In the genomic region with DNA sequence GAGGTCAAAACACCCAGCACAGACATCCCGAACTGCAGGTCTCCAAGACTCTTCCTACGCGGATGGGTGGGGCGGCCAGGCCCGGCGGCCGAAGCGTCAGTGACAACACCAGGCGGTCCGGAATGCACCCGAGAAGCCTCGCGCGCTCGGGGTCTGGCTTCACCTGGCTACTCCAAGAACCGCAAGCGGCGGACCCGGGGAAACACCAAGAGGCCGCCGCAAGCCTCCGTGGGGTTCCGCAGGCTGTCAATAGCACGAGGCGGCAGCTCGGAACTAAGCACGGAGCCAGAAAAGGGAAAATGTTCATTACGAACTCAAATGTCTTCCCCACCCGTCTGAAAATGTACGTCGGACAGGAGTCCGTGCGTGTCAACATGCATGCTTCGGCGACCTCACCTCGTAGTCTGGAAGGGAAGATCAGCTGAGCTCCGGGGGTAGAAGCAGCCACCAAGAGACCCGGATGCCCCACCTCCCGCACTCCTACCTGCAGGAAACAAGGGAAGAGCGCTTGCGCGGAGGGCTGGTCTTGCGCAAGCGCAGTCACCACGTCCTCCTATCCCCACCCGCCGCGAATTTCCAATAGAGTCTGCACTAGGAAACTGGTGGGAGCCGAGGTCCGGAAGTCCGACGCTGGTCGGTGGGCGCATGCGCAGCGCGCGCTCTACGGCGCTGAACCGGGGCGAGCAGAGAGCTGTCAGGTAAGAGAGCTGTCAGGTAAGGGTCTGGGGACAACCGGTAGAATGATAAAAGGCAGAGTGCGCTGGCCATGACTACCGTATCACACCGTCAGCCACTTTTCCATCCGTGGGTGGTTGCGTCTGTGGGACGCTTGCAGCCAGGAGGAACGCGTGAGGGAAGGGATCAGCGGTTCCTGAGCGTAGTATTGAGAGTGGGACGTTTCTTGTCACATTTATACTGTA, we compare ENCODE assay signal across 8 cellular contexts. TPM values are rescaled to one million over a fixed set of nuclear protein-coding genes. Genes with fewer than 3 reads are reported as not detected.
DNase-seq lines count a peak whose midpoint lies in the region; ATAC-seq, FAIRE-seq and TF ChIP-seq lines count a peak whose summit lies in the region.

TSS of gene GPATCH11 (plus strand) at position 646 of the 920 bp plus-strand sequence. CDS start 3,864 bp downstream, outside the sequence.
TSS of gene HEATR5B (minus strand) at position 500 of the 920 bp plus-strand sequence. CDS start 958 bp downstream, outside the sequence.

- H3K36me3 ChIP-seq in adrenal gland (replicated peaks in 1 of 2) (peaks cover 0 to 4% of the 10 kb centered on the region in 2 donors), left ventricle myocardium inferior (peaks cover 23% of the 10 kb centered on the region)

- FAIRE-seq in GM12891 (lab: Jason Lieb, UNC): peak; percentile 98

- H3K27ac ChIP-seq in adrenal gland (peak within 1 kb of the TSS; percentile 6 to 91 (median 73)), left ventricle myocardium inferior (replicated peaks) (peak within 1 kb of the TSS; percentile 90)

- no peaks in the 10 kb centered on the region for H3K27me3 Mint-ChIP-seq in progenitor cell of endocrine pancreas

- H3K27me3 ChIP-seq in adrenal gland (no peaks in the 10 kb centered on the region), left ventricle myocardium inferior (ENCODE audit: low read depth) (no peaks in the 10 kb centered on the region)

- H3K4me3 ChIP-seq in adrenal gland: peak within 1 kb of the TSS; percentile 59 to 98 (median 81)
- peak within 1 kb of the TSS; percentile 94 for H3K4me3 ChIP-seq in left ventricle myocardium inferior

- intact Hi-C loops in adrenal gland (cut with DNase I): no loop called here
- intact Hi-C loops in left ventricle myocardium inferior (cut with micrococcal nuclease): no loop called here

- WGBS in adrenal gland, 4 donors: 0 to 1% (median 1%) methylated on average over 29 to 74 of the region's 74 CpGs

- TF ChIP-seq CTCF in adrenal gland (IDR thresholded peaks at IDR 0.05) (no peak), left ventricle myocardium inferior (IDR thresholded peaks at IDR 0.05; ENCODE audit: borderline replicate concordance) (no peak), progenitor cell of endocrine pancreas (IDR thresholded peaks at IDR 0.05; ENCODE audit: unreplicated experiment) (no peak)

- H3K9me3 ChIP-seq in adrenal gland (replicated peaks in 1 of 3) (no peaks in the 10 kb centered on the region), left ventricle myocardium inferior (replicated peaks) (no peaks in the 10 kb centered on the region)

- peaks cover 1% of the 10 kb centered on the region for H3K4me1 Mint-ChIP-seq in progenitor cell of endocrine pancreas (ENCODE audit: low read depth)

- DNase-seq in GM12891 (ENCODE audit: insufficient read length, low spot score) (peak; percentile 83), NCI-H1417 treated with DMSO at 0.1 percent for 48 hours (lab: John Stamatoyannopoulos, UW) (peak; percentile 98), SW 1271 (lab: John Stamatoyannopoulos, UW) (peak; percentile 89 to 98), adrenal gland (peak; percentile 95 to 98 (median 96)), left ventricle myocardium inferior (peak; percentile 92), progenitor cell of endocrine pancreas (ENCODE audit: low spot score, unreplicated experiment) (peak; percentile 94), ureter (ENCODE audit: low spot score) (peak; percentile 96)

- H3K4me3 Mint-ChIP-seq in progenitor cell of endocrine pancreas (ENCODE audit: low read depth): no peak within 1 kb of the TSS

- H3K9me3 Mint-ChIP-seq in progenitor cell of endocrine pancreas (ENCODE audit: low read depth): no peaks in the 10 kb centered on the region

- H3K36me3 Mint-ChIP-seq in progenitor cell of endocrine pancreas (ENCODE audit: insufficient read depth): peaks cover 4% of the 10 kb centered on the region

- ATAC-seq in HG02798 (IDR thresholded peaks at IDR 0.05; ENCODE audit: poor library complexity, unreplicated experiment): peak; percentile 91

- TF ChIP-seq POLR2A in GM12891 (IDR thresholded peaks at IDR 0.05; ENCODE audit: low read depth, low read length): peak; percentile 78
- peak; percentile 7 to 80 for TF ChIP-seq POLR2A in adrenal gland (IDR thresholded peaks at IDR 0.05)

- H3K4me1 ChIP-seq in adrenal gland (replicated peaks in 1 of 2): peaks cover 13 to 49% of the 10 kb centered on the region in 2 donors
- peaks cover 58% of the 10 kb centered on the region for H3K4me1 ChIP-seq in left ventricle myocardium inferior

- H3K27ac Mint-ChIP-seq in progenitor cell of endocrine pancreas: no peak within 1 kb of the TSS

TF ChIP-seq in GM12891, 5 proteins besides CTCF, POLR2A, EP300 and RAD21:
- no peak for TF ChIP-seq PAX5 (IDR thresholded peaks at IDR 0.05; ENCODE audit: insufficient read depth, low read length, severe bottlenecking)
- TF ChIP-seq POLR2AphosphoS5 (IDR thresholded peaks at IDR 0.05; ENCODE audit: low read depth, low read length): 0 out of 2 replicates have a peak, but pooled peaks have one; percentile 49
- TF ChIP-seq SPI1 (IDR thresholded peaks at IDR 0.05; ENCODE audit: low read depth, low read length): no peak
- TF ChIP-seq TAF1 (IDR thresholded peaks at IDR 0.05; ENCODE audit: low read depth, low read length): no peak; the same call in 1 of the 2 replicates
- no peak for TF ChIP-seq POU2F2 (IDR thresholded peaks at IDR 0.05; ENCODE audit: low read depth, low read length)

RNA-seq across cellular contexts. Expression of gene GPATCH11, which starts in this region (rescaled TPM):
- 6.6 TPM for polyA plus RNA-seq in GM12891 (2012; ENCODE audit: low read depth, missing spikeins)
- 10 to 100 TPM in 3 of 8 donors, 1 to 10 TPM in 5; 7.6 to 12.7 (median 9.4) TPM for total RNA-seq in adrenal gland
- polyA plus RNA-seq in adrenal gland: 10 to 100 TPM in 1 of 3 donors, 1 to 10 TPM in 2; 5.6 to 19.0 (median 6.8) TPM
- total RNA-seq in left ventricle myocardium inferior: 6.3 TPM
- 4.3 and 4.4 TPM in 2 replicates for total RNA-seq in progenitor cell of endocrine pancreas
- total RNA-seq in ureter: 6.8 TPM

RNA-seq across cellular contexts. Expression of gene HEATR5B, which starts in this region (rescaled TPM):
- polyA plus RNA-seq in GM12891 (2012; ENCODE audit: low read depth, missing spikeins): 6.9 TPM
- total RNA-seq in adrenal gland (10 to 100 TPM; 17.5 to 34.3 (median 21.7) TPM), left ventricle myocardium inferior (20.0 TPM), progenitor cell of endocrine pancreas (22.0 and 22.2 TPM in 2 replicates), ureter (29.7 TPM)
- 10 to 100 TPM in 2 of 3 donors, 1 to 10 TPM in 1; 7.4 to 15.4 (median 12.3) TPM for polyA plus RNA-seq in adrenal gland

Comparison
In these comparisons a context has a peak if more than half of its experiments do, and no peak if none do; other contexts are left out.
1. Peak in every context shown above with its lines: DNase-seq, ATAC-seq, H3K4me3 ChIP-seq and H3K27ac ChIP-seq.